14 cellular contexts compared by ENCODE assay signal in genomic region chr1:172344444-172344843, GRCh38.
DNase-seq lines count a peak whose midpoint lies in the region; ATAC-seq, FAIRE-seq and TF ChIP-seq lines count a peak whose summit lies in the region.
"Had no signal": no experiment of that assay in that cellular context is flagged by ENCODE, and none has a peak within 500 bp of the region (broad histone marks: within the 10 kb centered on the region; RNA-seq: fewer than 3 reads in every experiment).

No MANE protein-coding gene starts in this region.

- H3K79me2 ChIP-seq in astrocyte (ENCODE audit: insufficient read depth, low read length): no peaks in the 10 kb centered on the region

- 73% methylated on average over 7 of the region's 7 CpGs for WGBS in suprapubic skin

- H3K9me3 Mint-ChIP-seq in astrocyte (ENCODE audit: unreplicated experiment): peaks cover 10% of the 10 kb centered on the region
- H3K9me3 Mint-ChIP-seq in memory B cell: peaks cover 11% of the 10 kb centered on the region

- peaks cover 30% of the 10 kb centered on the region for H3K4me1 Mint-ChIP-seq in astrocyte (ENCODE audit: low read depth, unreplicated experiment)
- H3K4me1 Mint-ChIP-seq in memory B cell: peaks cover 35% of the 10 kb centered on the region

- H3K27ac Mint-ChIP-seq in astrocyte (ENCODE audit: unreplicated experiment) (peak overlapping the region; percentile 96), memory B cell (peak overlapping the region; percentile 88)
- H3K27ac Mint-ChIP-seq: activated T-helper 1 cell treated with anti-CD3 and anti-CD28 coated beads, Interleukin-12 subunit alpha, Interleukin-12 subunit beta, Interleukin-2, Interleukin-4 antibody, amounts not matched to agents 30 ng/mL and 10 ng/mL and 1 ng/mL, durations not matched to agents 14 hours and 24 hours and 36 hours; T-cell had no signal

- TF ChIP-seq POLR2A in suprapubic skin (IDR thresholded peaks at IDR 0.05): no peak

- H3K27me3 ChIP-seq in astrocyte (ENCODE audit: insufficient read depth, low read length) (no peaks in the 10 kb centered on the region), suprapubic skin (no peaks in the 10 kb centered on the region)

- TF ChIP-seq EP300 in suprapubic skin (IDR thresholded peaks at IDR 0.05): no peak

- H3K9me3 ChIP-seq in astrocyte (ENCODE audit: insufficient read depth, low read depth, low read length) (peaks cover 3% of the 10 kb centered on the region), suprapubic skin (no peaks in the 10 kb centered on the region)

- H3K9ac ChIP-seq in astrocyte (ENCODE audit: low read length): peak overlapping the region; percentile 75

- no peak overlapping the region for H2AFZ ChIP-seq in astrocyte (ENCODE audit: low read depth, low read length)

- H3K36me3 Mint-ChIP-seq in astrocyte (ENCODE audit: low read depth, unreplicated experiment): peaks cover 4% of the 10 kb centered on the region
- H3K36me3 Mint-ChIP-seq in memory B cell: peaks cover 9% of the 10 kb centered on the region

- H3K36me3 ChIP-seq in astrocyte (ENCODE audit: insufficient read depth, low read length) (no peaks in the 10 kb centered on the region), suprapubic skin (no peaks in the 10 kb centered on the region)

- DNase-seq in NCI-H2227 (lab: John Stamatoyannopoulos, UW; ENCODE audit: unreplicated experiment) (peak; percentile 60), astrocyte (ENCODE audit: low read depth) (no peak), memory B cell (ENCODE audit: low spot score in 2 of 2) (no peak), suprapubic skin (ENCODE audit: low spot score in 2 of 2) (no peak), DMS153 (lab: John Stamatoyannopoulos, UW) (no peak)
- DNase-seq in stimulated activated CD4-positive, alpha-beta T cell treated with anti-CD3 and anti-CD28 coated beads, Interleukin-4, amount 100 ng/mL, for 4 hours: no peak
- DNase-seq: activated CD4-positive, alpha-beta T cell treated with anti-CD3 and anti-CD28 coated beads for 4 hours; Caco-2; Kasumi-1; NCI-H187 treated with DMSO at 0.1 percent for 48 hours; T-cell had no signal

- H4K20me1 ChIP-seq in astrocyte (ENCODE audit: insufficient read depth, low read length): no peaks in the 10 kb centered on the region

- H3K27me3 Mint-ChIP-seq in astrocyte (ENCODE audit: low read depth, unreplicated experiment) (no peaks in the 10 kb centered on the region), memory B cell (no peaks in the 10 kb centered on the region)
- H3K27me3 Mint-ChIP-seq: T-cell had no signal

- TF ChIP-seq CTCF in astrocyte (IDR thresholded peaks at IDR 0.05; ENCODE audit: insufficient read depth, low read depth, low read length) (no peak), suprapubic skin (IDR thresholded peaks at IDR 0.05) (no peak)

- ATAC-seq in memory B cell (ENCODE audit: low read depth): no peak
- ATAC-seq in HG02759 (IDR thresholded peaks at IDR 0.05; ENCODE audit: unreplicated experiment): no peak
- no peak for ATAC-seq in GM18873 (IDR thresholded peaks at IDR 0.05; ENCODE audit: low FRiP score, unreplicated experiment)
- ATAC-seq: T-cell had no signal

- no peak for FAIRE-seq in astrocyte (lab: Jason Lieb, UNC)

- H3K4me3 Mint-ChIP-seq in astrocyte (ENCODE audit: unreplicated experiment) (no peak overlapping the region), memory B cell (no peak overlapping the region)
- H3K4me3 Mint-ChIP-seq: activated T-helper 1 cell treated with anti-CD3 and anti-CD28 coated beads, Interleukin-12 subunit alpha, Interleukin-12 subunit beta, Interleukin-2, Interleukin-4 antibody, amounts not matched to agents 30 ng/mL and 10 ng/mL and 1 ng/mL, durations not matched to agents 14 hours and 24 hours and 36 hours; T-cell had no signal

- peaks cover 24% of the 10 kb centered on the region for H3K4me1 ChIP-seq in astrocyte (ENCODE audit: insufficient read depth, low read length)
- H3K4me1 ChIP-seq in suprapubic skin: peaks cover 18% of the 10 kb centered on the region
- H3K4me1 ChIP-seq: Caco-2 had no signal

- peak overlapping the region; percentile 30 for H3K4me3 ChIP-seq in astrocyte (ENCODE audit: insufficient read depth, low read depth, low read length)
- no peak overlapping the region for H3K4me3 ChIP-seq in suprapubic skin

- peak overlapping the region; percentile 73 for H3K4me2 ChIP-seq in astrocyte (ENCODE audit: low read length)

- H3K27ac ChIP-seq in astrocyte (ENCODE audit: low read depth, low read length) (peak overlapping the region; percentile 89), suprapubic skin (peak overlapping the region; percentile 58)
